ENCODE assay signal across 9 cellular contexts in genomic region chr2:74690571-74690970, GRCh38. TPM values are rescaled to one million over a fixed set of nuclear protein-coding genes. Genes with fewer than 3 reads are reported as not detected.
A peak's percentile ranks its signal among the peaks of the same experiment; 100 is the strongest.
DNase-seq lines count a peak whose midpoint lies in the region; ATAC-seq and TF ChIP-seq lines count a peak whose summit lies in the region.
"Had no signal": no experiment of that assay in that cellular context is flagged by ENCODE, and none has a peak within 500 bp of the region (broad histone marks: within the 10 kb centered on the region; RNA-seq: fewer than 3 reads in every experiment).

No MANE protein-coding gene starts in this region.

- no peak for TF ChIP-seq EP300 in sigmoid colon (IDR thresholded peaks at IDR 0.05)

- H3K4me1 Mint-ChIP-seq in CD4-positive, CD25-positive, alpha-beta regulatory T cell = peaks cover 0 to 3% (median 0%) of the 10 kb centered on the region in 4 donors

- H3K4me1 ChIP-seq in CD4-positive, CD25-positive, alpha-beta regulatory T cell (ENCODE audit: control insufficient read depth, insufficient read depth, low read length, poor library complexity, severe bottlenecking) = no peaks in the 10 kb centered on the region
- H3K4me1 ChIP-seq in ascending aorta (no peaks in the 10 kb centered on the region), sigmoid colon (no peaks in the 10 kb centered on the region)

- H3K4me3 Mint-ChIP-seq in CD4-positive, CD25-positive, alpha-beta regulatory T cell = no peak overlapping the region

- no peaks in the 10 kb centered on the region for H3K9me3 ChIP-seq in CD4-positive, CD25-positive, alpha-beta regulatory T cell (ENCODE audit: control insufficient read depth in 2 of 2, low read length in 2 of 2)
- H3K9me3 ChIP-seq in ascending aorta = no peaks in the 10 kb centered on the region
- H3K9me3 ChIP-seq in sigmoid colon = no peaks in the 10 kb centered on the region

- peak in 2 of 3 donors; percentile 17 to 63 for DNase-seq in CD4-positive, CD25-positive, alpha-beta regulatory T cell
- DNase-seq in NCI-H345 treated with DMSO at 0.1 percent for 48 hours (lab: John Stamatoyannopoulos, UW; ENCODE audit: unreplicated experiment) = peak; percentile 10
- DNase-seq in ascending aorta (ENCODE audit: low spot score in 2 of 2) = no peak
- peak; percentile 69 for DNase-seq in hepatic stellate cell (ENCODE audit: low spot score)
- DNase-seq in skeletal muscle cell (ENCODE audit: low read depth) = peak; percentile 20
- no peak for DNase-seq in sigmoid colon

- TF ChIP-seq POLR2A in sigmoid colon (IDR thresholded peaks at IDR 0.05) = no peak

- H3K27ac ChIP-seq in CD4-positive, CD25-positive, alpha-beta regulatory T cell (ENCODE audit: insufficient read depth, low read length, poor library complexity, severe bottlenecking) = no peak overlapping the region
- H3K27ac ChIP-seq in ascending aorta (no peak overlapping the region), sigmoid colon (no peak overlapping the region)

- no peak overlapping the region for H3K4me3 ChIP-seq in CD4-positive, CD25-positive, alpha-beta regulatory T cell (ENCODE audit: low read depth, low read length)
- no peak overlapping the region for H3K4me3 ChIP-seq in ascending aorta
- no peak overlapping the region for H3K4me3 ChIP-seq in skeletal muscle cell (ENCODE audit: low read depth, low read length)
- H3K4me3 ChIP-seq in sigmoid colon = no peak overlapping the region

- no peak overlapping the region for H3K27ac Mint-ChIP-seq in CD4-positive, CD25-positive, alpha-beta regulatory T cell

- intact Hi-C loops in ascending aorta (cut with DNase I) = loop anchor here (1.0 to 10.0 kb wide), 2 partner anchors 186 to 714 kb away; no protein-coding TSS in a partner anchor
- intact Hi-C loops in sigmoid colon (cut with DNase I) = no loop called here

- H3K36me3 Mint-ChIP-seq in CD4-positive, CD25-positive, alpha-beta regulatory T cell = peaks cover 8% of the 10 kb centered on the region

- peaks cover 2% of the 10 kb centered on the region for H3K27me3 ChIP-seq in CD4-positive, CD25-positive, alpha-beta regulatory T cell (ENCODE audit: control insufficient read depth, insufficient read depth, low read length)
- no peaks in the 10 kb centered on the region for H3K27me3 ChIP-seq in ascending aorta
- no peaks in the 10 kb centered on the region for H3K27me3 ChIP-seq in sigmoid colon

- ATAC-seq in CD4-positive, CD25-positive, alpha-beta regulatory T cell (ENCODE audit: low read depth in 2 of 2) = peak; percentile 50 to 53
- ATAC-seq in GM18499 (IDR thresholded peaks at IDR 0.05; ENCODE audit: insufficient read depth, unreplicated experiment) (peak; percentile 76), HG03066 (IDR thresholded peaks at IDR 0.05; ENCODE audit: low read depth, unreplicated experiment) (peak; percentile 70)

- TF ChIP-seq CTCF in ascending aorta (IDR thresholded peaks at IDR 0.05) (peak; percentile 33 to 69 (median 36)), sigmoid colon (IDR thresholded peaks at IDR 0.05) (peak in 2 of 4 experiments; percentile 33 to 47)

- WGBS in sigmoid colon, 2 donors = 3 to 7% methylated on average over 4 of the region's 4 CpGs

- no peaks in the 10 kb centered on the region for H3K36me3 ChIP-seq in CD4-positive, CD25-positive, alpha-beta regulatory T cell (ENCODE audit: control insufficient read depth, insufficient read depth, low read length)
- no peaks in the 10 kb centered on the region for H3K36me3 ChIP-seq in ascending aorta
- no peaks in the 10 kb centered on the region for H3K36me3 ChIP-seq in sigmoid colon

- H3K9me3 Mint-ChIP-seq in CD4-positive, CD25-positive, alpha-beta regulatory T cell = no peaks in the 10 kb centered on the region

- peaks cover 4% of the 10 kb centered on the region for H3K27me3 Mint-ChIP-seq in CD4-positive, CD25-positive, alpha-beta regulatory T cell

RNA-seq across cellular contexts. Expression of gene SEMA4F, which starts 36.5 kb away (rescaled TPM):
- total RNA-seq in CD4-positive, CD25-positive, alpha-beta regulatory T cell = 11.1 TPM
- polyA plus RNA-seq in CD4-positive, CD25-positive, alpha-beta regulatory T cell = 1 to 10 TPM; 7.3 to 10.0 (median 8.5) TPM
- total RNA-seq in ascending aorta = 0.32 TPM
- total RNA-seq in sigmoid colon = 1 to 10 TPM; 2.2 to 5.5 (median 3.6) TPM
- polyA plus RNA-seq in sigmoid colon = 1 to 10 TPM in 2 of 3 donors, under 1 TPM in 1; 0.69 to 3.5 (median 1.2) TPM

RNA-seq across cellular contexts. Expression of gene M1AP, which starts 42.4 kb away (rescaled TPM):
- total RNA-seq in CD4-positive, CD25-positive, alpha-beta regulatory T cell = not detected
- not detected for polyA plus RNA-seq in CD4-positive, CD25-positive, alpha-beta regulatory T cell
- total RNA-seq in ascending aorta = not detected
- under 1 TPM in 2 of 4 donors, not detected in 2; 0.16 to 0.36 TPM for total RNA-seq in sigmoid colon
- polyA plus RNA-seq in sigmoid colon = under 1 TPM in 2 of 3 donors, not detected in 1; 0.31 to 0.60 TPM
- total RNA-seq: T-helper 1 cell treated with Interleukin-12 subunit alpha and Interleukin-12 subunit beta and Interleukin-4 antibody, amounts not matched to agents 30 ng/mL and 1 ng/mL, for 36 hours had no signal

Comparison
In these comparisons a context has a peak if more than half of its experiments do, and no peak if none do; other contexts are left out.
1. DNase-seq: peak in CD4-positive, CD25-positive, alpha-beta regulatory T cell (2 of 3), NCI-H345 treated with DMSO at 0.1 percent for 48 hours (single experiment), hepatic stellate cell (single experiment) and skeletal muscle cell (single experiment); none in ascending aorta (0 of 2) and sigmoid colon (single experiment).
2. Peak in every context shown above with its lines, with median percentiles within 50 percentile points of each other: ATAC-seq.